Comparison of ENCODE assay signal across 1 cellular context in the genomic region with DNA sequence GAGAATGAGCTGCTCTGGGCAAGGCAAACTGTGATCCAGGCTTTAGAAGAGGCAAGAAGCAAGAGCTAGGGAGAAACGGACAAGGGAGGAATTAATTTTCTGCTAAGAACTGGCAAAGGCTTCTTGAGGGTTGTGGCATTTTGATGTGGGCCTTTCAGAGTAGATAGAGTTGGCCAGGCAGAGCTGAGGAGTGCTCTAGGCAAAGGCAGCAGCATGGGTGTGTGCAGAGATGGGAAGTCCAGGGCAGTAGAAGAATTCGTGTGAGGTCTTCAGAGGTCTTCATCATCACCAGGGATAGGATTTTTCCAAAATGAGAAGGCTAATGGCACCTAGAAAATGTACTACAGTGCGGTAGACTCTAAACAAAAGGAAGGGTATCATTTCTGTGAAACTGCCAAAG.
TF ChIP-seq lines count a peak whose summit lies in the region.

No MANE protein-coding gene starts in this region.

TF ChIP-seq in HepG2, 621 proteins besides CTCF, POLR2A, EP300 and RAD21:
- TF ChIP-seq GATAD2A (CRISPR knock-in tag; IDR thresholded peaks at IDR 0.05) (no peak), ZNF879 (CRISPR knock-in tag; IDR thresholded peaks at IDR 0.05) (no peak), ZNF564 (CRISPR knock-in tag; IDR thresholded peaks at IDR 0.05) (no peak)
